Comparison of ENCODE assay signal across 8 cellular contexts in genomic region chr2:130376433-130377293, GRCh38. TPM values are rescaled to one million over a fixed set of nuclear protein-coding genes. Genes with fewer than 3 reads are reported as not detected.
DNase-seq lines count a peak whose midpoint lies in the region; ATAC-seq, FAIRE-seq and TF ChIP-seq lines count a peak whose summit lies in the region.

No MANE protein-coding gene starts in this region.

- DNase-seq in BJ (ENCODE audit: low read depth) = no peak
- peak; percentile 54 for DNase-seq in GM19239 (ENCODE audit: insufficient read length, low spot score)
- DNase-seq in activated CD8-positive, alpha-beta T cell treated with anti-CD3 and anti-CD28 coated beads for 36 hours = peak; percentile 43
- no peak for DNase-seq in inferior parietal cortex (ENCODE audit: extremely low spot score)
- DNase-seq in NCI-H187 (lab: John Stamatoyannopoulos, UW) = no peak
- DNase-seq in ureter (ENCODE audit: low spot score) = no peak
- no peak for DNase-seq in foreskin fibroblast

- CTCF ChIA-PET in BJ (lab: Yijun Ruan, JAX) = interaction anchor here (1.4 to 1.8 kb wide), 2 partner anchors 13 to 18 kb away, joined by 3 to 5 read pairs; no protein-coding TSS in a partner anchor
- CTCF ChIA-PET in activated CD8-positive, alpha-beta T cell treated with anti-CD3 and anti-CD28 coated beads for 36 hours (lab: Charles Lee) = interaction anchor here (0.9 to 1.4 kb wide), 2 partner anchors 35 to 195 kb away, joined by 3 to 6 read pairs; partner anchors contain the start of genes IMP4, MZT2B and SMPD4

- H3K27ac Mint-ChIP-seq in activated CD8-positive, alpha-beta T cell treated with anti-CD3 and anti-CD28 coated beads for 36 hours = peak overlapping the region; percentile 3

- ATAC-seq in HG03066 (IDR thresholded peaks at IDR 0.05; ENCODE audit: low read depth, unreplicated experiment) = peak; percentile 55
- peak; percentile 4 for ATAC-seq in activated CD8-positive, alpha-beta T cell treated with anti-CD3 and anti-CD28 coated beads for 36 hours

- no peaks in the 10 kb centered on the region for H3K9me3 Mint-ChIP-seq in activated CD8-positive, alpha-beta T cell treated with anti-CD3 and anti-CD28 coated beads for 36 hours

- no peak overlapping the region for H3K4me3 ChIP-seq in BJ (ENCODE audit: low read depth, low read length)
- no peak overlapping the region for H3K4me3 ChIP-seq in foreskin fibroblast (ENCODE audit: low read depth in 1 of 2, low read length in 2 of 2)

- H3K4me1 Mint-ChIP-seq in activated CD8-positive, alpha-beta T cell treated with anti-CD3 and anti-CD28 coated beads for 36 hours (ENCODE audit: low read depth) = peaks cover 66% of the 10 kb centered on the region

- TF ChIP-seq CTCF in BJ (IDR thresholded peaks at IDR 0.05; ENCODE audit: insufficient read depth, low read depth, low read length) (peak; percentile 42), foreskin fibroblast (IDR thresholded peaks at IDR 0.05; ENCODE audit: low read depth, low read length) (no peak)
- TF ChIP-seq CTCF in activated CD8-positive, alpha-beta T cell treated with anti-CD3 and anti-CD28 coated beads for 36 hours (IDR thresholded peaks at IDR 0.05) = no peak

- FAIRE-seq in GM19239 (lab: Jason Lieb, UNC) = peak; percentile 94

- H3K4me3 Mint-ChIP-seq in activated CD8-positive, alpha-beta T cell treated with anti-CD3 and anti-CD28 coated beads for 36 hours = no peak overlapping the region

- H3K27me3 ChIP-seq in BJ (ENCODE audit: control insufficient read depth, insufficient read depth, low read length) = no peaks in the 10 kb centered on the region

- H3K27me3 Mint-ChIP-seq in activated CD8-positive, alpha-beta T cell treated with anti-CD3 and anti-CD28 coated beads for 36 hours = no peaks in the 10 kb centered on the region

- H3K36me3 ChIP-seq in BJ (ENCODE audit: control insufficient read depth, insufficient read depth, low read length) = peaks cover 9% of the 10 kb centered on the region

- H3K36me3 Mint-ChIP-seq in activated CD8-positive, alpha-beta T cell treated with anti-CD3 and anti-CD28 coated beads for 36 hours (ENCODE audit: low read depth) = peaks cover 38% of the 10 kb centered on the region

- POLR2A ChIA-PET in BJ (lab: Charles Lee) = no interaction called here
- POLR2A ChIA-PET in activated CD8-positive, alpha-beta T cell treated with anti-CD3 and anti-CD28 coated beads for 36 hours (lab: Charles Lee) = interaction anchor here (0.8 to 1.4 kb wide), 3 partner anchors 10 to 27 kb away, joined by 3 read pairs; no protein-coding TSS in a partner anchor

- intact Hi-C loops in activated CD8-positive, alpha-beta T cell treated with anti-CD3 and anti-CD28 coated beads for 36 hours (cut with micrococcal nuclease) = no loop called here

RNA-seq across cellular contexts. Expression of gene PTPN18, which starts 20.8 kb away (rescaled TPM):
- 21.0 and 24.4 TPM in 2 replicates for polyA plus RNA-seq in BJ (2011; rRNA removed)
- 15.8 and 19.4 TPM in 2 replicates for polyA minus RNA-seq in BJ (2011; rRNA and poly(A)+ RNA removed)
- 10 to 100 TPM; 32.9 to 35.4 TPM for total RNA-seq in activated CD8-positive, alpha-beta T cell treated with anti-CD3 and anti-CD28 coated beads for 36 hours
- total RNA-seq in ureter = 97.9 TPM

RNA-seq across cellular contexts. Expression of gene IMP4, which starts 34.0 kb away (rescaled TPM):
- polyA plus RNA-seq in BJ (2011; rRNA removed) = 80.9 and 144 TPM in 2 replicates
- 44.3 and 103 TPM in 2 replicates for polyA minus RNA-seq in BJ (2011; rRNA and poly(A)+ RNA removed)
- total RNA-seq in activated CD8-positive, alpha-beta T cell treated with anti-CD3 and anti-CD28 coated beads for 36 hours = 100 to 1,000 TPM; 160 to 163 TPM
- total RNA-seq in ureter = 76.5 TPM

Comparison
In these comparisons a context has a peak if more than half of its experiments do, and no peak if none do; other contexts are left out.
1. DNase-seq: peak in GM19239 (single experiment) and activated CD8-positive, alpha-beta T cell treated with anti-CD3 and anti-CD28 coated beads for 36 hours (single experiment); none in BJ (single experiment), inferior parietal cortex (single experiment), NCI-H187 (0 of 2), ureter (single experiment) and foreskin fibroblast (0 of 2).